In genomic region chr2:172931256-172931894, GRCh38 we compare ENCODE assay signal across 8 cellular contexts.
A peak's percentile ranks its signal among the peaks of the same experiment; 100 is the strongest.
DNase-seq lines count a peak whose midpoint lies in the region; ATAC-seq and TF ChIP-seq lines count a peak whose summit lies in the region.

No MANE protein-coding gene starts in this region.

- H3K4me1 ChIP-seq in BE2C: peaks cover 9% of the 10 kb centered on the region
- no peaks in the 10 kb centered on the region for H3K4me1 ChIP-seq in CD4-positive, alpha-beta memory T cell (ENCODE audit: insufficient read depth, low read length)

- H3K4me3 ChIP-seq in BE2C (ENCODE audit: low read depth, low read length): peak overlapping the region; percentile 19
- no peak overlapping the region for H3K4me3 ChIP-seq in CD4-positive, alpha-beta memory T cell (ENCODE audit: low read length in 2 of 2)

- POLR2A ChIA-PET in CD4-positive, alpha-beta memory T cell (lab: Charles Lee; ENCODE audit: partially characterized antibody): no interaction called here

- H3K36me3 Mint-ChIP-seq in CD4-positive, alpha-beta memory T cell: no peaks in the 10 kb centered on the region

- intact Hi-C loops in CD4-positive, alpha-beta memory T cell (cut with micrococcal nuclease): loop anchor here (10.0 kb wide), 1 partner anchor 1227 kb away; no protein-coding TSS in a partner anchor

- CTCF ChIA-PET in CD4-positive, alpha-beta memory T cell (lab: Charles Lee; ENCODE audit: partially characterized antibody): interaction anchor here (0.7 to 2.9 kb wide), 17 partner anchors 8 to 1701 kb away, joined by 3 to 21 read pairs (median 3); no protein-coding TSS in a partner anchor

- DNase-seq in BE2C (peak; percentile 25), NCI-H128 (lab: John Stamatoyannopoulos, UW; ENCODE audit: unreplicated experiment) (peak; percentile 1), brain pericyte (ENCODE audit: low read depth, low spot score) (peak; percentile 12), lung microvascular endothelial cell (ENCODE audit: low read depth in 2 of 2) (peak; percentile 68 to 89), cerebellar nuclear complex (lab: John Stamatoyannopoulos, UW) (no peak)
- no peak for DNase-seq in CD4-positive, alpha-beta memory T cell

- H3K4me1 Mint-ChIP-seq in CD4-positive, alpha-beta memory T cell: peaks cover 0 to 6% (median 2%) of the 10 kb centered on the region in 4 donors

- H3K27me3 ChIP-seq in BE2C: no peaks in the 10 kb centered on the region
- H3K27me3 ChIP-seq in CD4-positive, alpha-beta memory T cell (ENCODE audit: insufficient read depth, low read length): no peaks in the 10 kb centered on the region

- peaks cover 16 to 19% of the 10 kb centered on the region in 2 donors for H3K27me3 Mint-ChIP-seq in CD4-positive, alpha-beta memory T cell

- H3K27ac Mint-ChIP-seq in CD4-positive, alpha-beta memory T cell: no peak overlapping the region

- H3K9me3 ChIP-seq in BE2C: no peaks in the 10 kb centered on the region
- no peaks in the 10 kb centered on the region for H3K9me3 ChIP-seq in CD4-positive, alpha-beta memory T cell (ENCODE audit: control insufficient read depth in 1 of 2, low read length in 2 of 2)

- no peaks in the 10 kb centered on the region for H3K9me3 Mint-ChIP-seq in CD4-positive, alpha-beta memory T cell

- no peak overlapping the region for H3K27ac ChIP-seq in CD4-positive, alpha-beta memory T cell (ENCODE audit: low read depth, low read length)

- peak overlapping the region in 1 of 8 donors; percentile 41 for H3K4me3 Mint-ChIP-seq in CD4-positive, alpha-beta memory T cell

- TF ChIP-seq CTCF in BE2C (IDR thresholded peaks at IDR 0.05; ENCODE audit: low read depth, low read length): no peak

- no peaks in the 10 kb centered on the region for H3K36me3 ChIP-seq in BE2C
- no peaks in the 10 kb centered on the region for H3K36me3 ChIP-seq in CD4-positive, alpha-beta memory T cell (ENCODE audit: insufficient read depth, low read length)

- no peak for ATAC-seq in GM19035 (IDR thresholded peaks at IDR 0.05; ENCODE audit: unreplicated experiment)
- no peak for ATAC-seq in HG02759 (IDR thresholded peaks at IDR 0.05; ENCODE audit: unreplicated experiment)

Comparison
In these comparisons a context has a peak if more than half of its experiments do, and no peak if none do; other contexts are left out.
1. DNase-seq: peak in BE2C (single experiment), NCI-H128 (single experiment), brain pericyte (single experiment) and lung microvascular endothelial cell (2 of 2); none in CD4-positive, alpha-beta memory T cell (0 of 5) and cerebellar nuclear complex (0 of 2).